In genomic region chr12:49740930-49741881, GRCh38 we compare ENCODE assay signal across 8 cellular contexts. TPM values are rescaled to one million over a fixed set of nuclear protein-coding genes. Genes with fewer than 3 reads are reported as not detected.
DNase-seq lines count a peak whose midpoint lies in the region; ATAC-seq, FAIRE-seq and TF ChIP-seq lines count a peak whose summit lies in the region.

Gene TMBIM6 (plus strand): TSS chr12:49741557. CDS start chr12:49752494, 10,937 bp downstream.

- peaks cover 20% of the 10 kb centered on the region for H3K4me1 ChIP-seq in ACC112 (ENCODE audit: control insufficient read depth, insufficient read depth, low read length, unreplicated experiment)
- peaks cover 17% of the 10 kb centered on the region for H3K4me1 ChIP-seq in mammary epithelial cell (ENCODE audit: insufficient read depth, low read length)
- peaks cover 5% of the 10 kb centered on the region for H3K4me1 ChIP-seq in iPS-20b (ENCODE audit: insufficient read depth, low read length)
- peaks cover 4 to 5% of the 10 kb centered on the region in 2 donors for H3K4me1 ChIP-seq in small intestine (ENCODE audit: control insufficient read depth in 2 of 2, insufficient read depth in 1 of 2, low read depth in 1 of 2, low read length in 1 of 2)

- peaks cover 20% of the 10 kb centered on the region for H4K20me1 ChIP-seq in mammary epithelial cell (ENCODE audit: insufficient read depth, low read length)

- H3K79me2 ChIP-seq in ACC112 (ENCODE audit: control insufficient read depth, insufficient read depth, low read length, unreplicated experiment) (peaks cover 44% of the 10 kb centered on the region), mammary epithelial cell (ENCODE audit: insufficient read depth, low read length) (peaks cover 48% of the 10 kb centered on the region)

- peak within 1 kb of the TSS; percentile 98 for H3K9ac ChIP-seq in mammary epithelial cell (ENCODE audit: insufficient read depth, low read length)
- H3K9ac ChIP-seq in iPS-20b (ENCODE audit: low read depth, low read length), result peak within 1 kb of the TSS; percentile 94

- ATAC-seq in GM18867 (IDR thresholded peaks at IDR 0.05; ENCODE audit: unreplicated experiment) (peak; percentile 93), HG03108 (IDR thresholded peaks at IDR 0.05; ENCODE audit: unreplicated experiment) (peak; percentile 93)

- H3K9me3 ChIP-seq in mammary epithelial cell (replicated peaks; ENCODE audit: insufficient read depth, low read length) (no peaks in the 10 kb centered on the region), iPS-20b (ENCODE audit: insufficient read depth, low read depth, low read length) (no peaks in the 10 kb centered on the region), small intestine (ENCODE audit: control insufficient read depth, low read depth) (no peaks in the 10 kb centered on the region)

- WGBS in mammary epithelial cell (ENCODE audit: low coverage, missing lambda C conversion rate), result 6% methylated on average over 34 of the region's 50 CpGs
- WGBS in small intestine, 3 donors, result 3 to 4% (median 3%) methylated on average over 45 to 50 of the region's 50 CpGs

- dilution Hi-C loops in mammary epithelial cell (cut with HindIII; ENCODE audit: low sequenced_read_pairs), result no loop called here

- H2AFZ ChIP-seq in ACC112 (ENCODE audit: low read length, unreplicated experiment) (peak within 1 kb of the TSS; percentile 89), mammary epithelial cell (ENCODE audit: low read depth, low read length) (peak within 1 kb of the TSS; percentile 84)

- in situ Hi-C loops in mammary epithelial cell (cut with MboI; ENCODE audit: low sequenced_read_pairs in 2 of 2), result no loop called here

- peak; percentile 99 for DNase-seq in NCI-H2196 (lab: John Stamatoyannopoulos, UW; ENCODE audit: unreplicated experiment)
- peak; percentile 100 for DNase-seq in mammary epithelial cell
- DNase-seq in small intestine, result peak; percentile 100

- BruUV-seq in mammary epithelial cell (replicated peaks; lab: Mats Ljungman, UMichigan), result no TSS peak

- peak; percentile 99 for TF ChIP-seq CTCF in VCaP (conservative IDR thresholded peaks at IDR 0.05)
- TF ChIP-seq CTCF in mammary epithelial cell (conservative IDR thresholded peaks at IDR 0.05 in 1 of 2, IDR thresholded peaks at IDR 0.05 in 1 of 2; ENCODE audit: extremely low read depth in 1 of 2, insufficient read depth in 1 of 2, low read depth in 1 of 2, low read length in 2 of 2), result peak; percentile 92 to 93

- CTCF ChIA-PET in mammary epithelial cell (lab: Charles Lee; ENCODE audit: low non-redundant PET), result interaction anchor here (0.6 to 0.8 kb wide), 8 partner anchors 13 to 409 kb away, joined by 3 to 9 read pairs (median 4); partner anchors contain the start of gene PRPF40B

- H3K27ac ChIP-seq in ACC112 (ENCODE audit: low read depth, low read length) (peak within 1 kb of the TSS; percentile 94), VCaP (peak within 1 kb of the TSS; percentile 97), mammary epithelial cell (ENCODE audit: insufficient read depth, low read depth, low read length) (peak within 1 kb of the TSS; percentile 92), iPS-20b (ENCODE audit: low read length) (peak within 1 kb of the TSS; percentile 81), small intestine (ENCODE audit: low read depth in 1 of 2, low read length in 1 of 2) (peak within 1 kb of the TSS; percentile 88 to 100)

- H3K36me3 ChIP-seq in ACC112 (ENCODE audit: insufficient read depth, low read length), result peaks cover 9% of the 10 kb centered on the region; the same call in 1 of the 2 replicates
- H3K36me3 ChIP-seq in mammary epithelial cell (ENCODE audit: insufficient read depth, low read length), result no peaks in the 10 kb centered on the region
- peaks cover 14% of the 10 kb centered on the region for H3K36me3 ChIP-seq in iPS-20b (ENCODE audit: insufficient read depth, low read depth, low read length)
- H3K36me3 ChIP-seq in small intestine (ENCODE audit: control insufficient read depth in 2 of 2, insufficient read depth in 2 of 2, low read length in 2 of 2), result peaks cover 0 to 4% of the 10 kb centered on the region in 2 donors

- H3K4me3 ChIP-seq in ACC112 (ENCODE audit: low read depth, low read length), result peak within 1 kb of the TSS; percentile 98
- peak within 1 kb of the TSS; percentile 55 to 74 (median 69) for H3K4me3 ChIP-seq in mammary epithelial cell (replicated peaks in 1 of 3; ENCODE audit: insufficient read depth in 1 of 3, low read depth in 2 of 3, low read length in 3 of 3)
- peak within 1 kb of the TSS; percentile 96 for H3K4me3 ChIP-seq in iPS-20b (ENCODE audit: low read length)
- H3K4me3 ChIP-seq in small intestine (ENCODE audit: low read depth in 1 of 2, low read length in 2 of 2), result peak within 1 kb of the TSS; percentile 70 to 72

- intact Hi-C loops in mammary epithelial cell (cut with micrococcal nuclease), result loop anchor here (1.0 kb wide), 2 partner anchors 34 to 37 kb away; partner anchors contain the start of gene FMNL3

- peak within 1 kb of the TSS; percentile 84 for H3K4me2 ChIP-seq in mammary epithelial cell (ENCODE audit: insufficient read depth, low read depth, low read length)

- H3K27me3 ChIP-seq in ACC112 (ENCODE audit: insufficient read depth, low read length) (no peaks in the 10 kb centered on the region), mammary epithelial cell (ENCODE audit: insufficient read depth, low read length) (no peaks in the 10 kb centered on the region), iPS-20b (ENCODE audit: insufficient read depth, low read length) (no peaks in the 10 kb centered on the region), small intestine (ENCODE audit: control insufficient read depth in 2 of 2, insufficient read depth in 2 of 2, low read length in 2 of 2) (no peaks in the 10 kb centered on the region)

- FAIRE-seq in small intestine (lab: Jason Lieb, UNC), result peak; percentile 82

RNA-seq across cellular contexts. Expression of gene TMBIM6, which starts in this region (rescaled TPM):
- 100 to 1,000 TPM; 535 to 649 TPM for total RNA-seq in mammary epithelial cell
- polyA plus RNA-seq in mammary epithelial cell (566 TPM), small intestine (100 to 1,000 TPM; 174 to 377 (median 212) TPM)
- 608 TPM for polyA minus RNA-seq in mammary epithelial cell

Comparison
In these comparisons a context has a peak if more than half of its experiments do, and no peak if none do; other contexts are left out.
1. Peak in every context shown above with its lines: DNase-seq, ATAC-seq, H3K4me3 ChIP-seq and H3K27ac ChIP-seq.